34 cellular contexts compared by ENCODE assay signal in the genomic region with DNA sequence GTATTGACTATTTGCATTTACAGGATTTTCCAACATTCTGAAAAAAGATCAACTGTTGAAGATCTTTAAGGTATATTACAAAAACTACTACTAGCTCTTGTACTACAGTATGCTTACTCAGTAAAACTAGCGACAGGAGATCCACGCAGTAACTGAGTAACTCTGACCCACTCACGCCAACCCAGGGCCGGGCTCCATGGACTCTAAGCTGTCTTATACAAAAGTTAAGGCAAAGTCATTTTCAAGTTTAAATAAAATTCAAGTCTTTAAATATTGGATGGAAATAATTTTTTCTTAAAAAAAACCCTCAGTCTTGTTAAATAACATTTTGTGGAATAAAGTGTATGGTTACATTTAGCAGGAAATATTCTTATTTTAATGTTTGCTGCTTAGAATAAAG.
"Had no signal": no experiment of that assay in that cellular context is flagged by ENCODE, and none has a peak within 500 bp of the region (broad histone marks: within the 10 kb centered on the region; RNA-seq: fewer than 3 reads in every experiment).

No MANE protein-coding gene starts in this region.

- H3K4me1 Mint-ChIP-seq: activated B cell treated with CpG ODN at 0.5 μM for 24 hours; activated CD4-positive, alpha-beta T cell treated with anti-CD3 and anti-CD28 coated beads, Interleukin-2, amount 10 ng/mL, durations not matched to agents 7 days and 5 days; activated naive CD4-positive, alpha-beta T cell treated with anti-CD3 and anti-CD28 coated beads, Interleukin-2, amount 10 ng/mL, durations not matched to agents 7 days and 5 days; activated naive CD8-positive, alpha-beta T cell treated with anti-CD3 and anti-CD28 coated beads, Interleukin-2, amount 10 ng/mL, durations not matched to agents 7 days and 5 days; brain; endodermal cell had no signal

- H3K27me3 ChIP-seq: ascending aorta, breast epithelium, cardiac muscle cell, colonic mucosa, dorsolateral prefrontal cortex, foreskin keratinocyte, gastrocnemius medialis had no signal

- H3K27ac Mint-ChIP-seq: activated B cell treated with CpG ODN at 0.5 μM for 24 hours; activated CD4-positive, alpha-beta memory T cell treated with anti-CD3 and anti-CD28 coated beads, Interleukin-2, amount 10 ng/mL, durations not matched to agents 7 days and 5 days; activated naive CD4-positive, alpha-beta T cell treated with anti-CD3 and anti-CD28 coated beads, Interleukin-2, amount 10 ng/mL, durations not matched to agents 7 days and 5 days; activated naive CD8-positive, alpha-beta T cell treated with anti-CD3 and anti-CD28 coated beads, Interleukin-2, amount 10 ng/mL, durations not matched to agents 7 days and 5 days; activated T-cell treated with anti-CD3 and anti-CD28 coated beads, Interleukin-2, amount 50 U/mL, for 24 hours; activated T-cell treated with anti-CD3 and anti-CD28 coated beads, Interleukin-2, amount 50 U/mL, for 72 hours; dendritic cell treated with granulocyte-macrophage colony-stimulating factor and Interleukin-4, amounts not matched to agents 40 ng/mL and 50 ng/mL, for 4 days; T-helper 17 cell; T-helper 2 cell treated with Interferon-gamma antibody and Interleukin-4, amounts not matched to agents 5 μg/mL and 100 μg/mL, for 36 hours had no signal

- H3K27ac ChIP-seq: ascending aorta, breast epithelium, cardiac muscle cell, colonic mucosa, foreskin keratinocyte, gastrocnemius medialis, WERI-Rb-1 had no signal

- H3K36me3 ChIP-seq: breast epithelium, WERI-Rb-1 had no signal

- ATAC-seq: activated CD4-positive, CD25-positive, alpha-beta regulatory T cell treated with anti-CD3 and anti-CD28 coated beads, Interleukin-2, amount 50 U/mL, for 24 hours; activated naive CD4-positive, alpha-beta T cell treated with anti-CD3 and anti-CD28 coated beads, Interleukin-2, amount 50 U/mL, for 72 hours; activated T-cell treated with anti-CD3 and anti-CD28 coated beads, Interleukin-2, amount 50 U/mL, for 72 hours; esophagus mucosa; foreskin keratinocyte; gastrocnemius medialis; T-helper 17 cell had no signal

- H3K9me3 ChIP-seq: ascending aorta, breast epithelium, colonic mucosa, gastrocnemius medialis had no signal

- H3K4me3 Mint-ChIP-seq: activated B cell treated with CpG ODN at 0.5 μM for 24 hours; activated CD4-positive, alpha-beta memory T cell treated with anti-CD3 and anti-CD28 coated beads, Interleukin-2, amount 10 ng/mL, durations not matched to agents 7 days and 5 days; activated CD4-positive, alpha-beta T cell treated with anti-CD3 and anti-CD28 coated beads, Interleukin-2, amount 10 ng/mL, durations not matched to agents 7 days and 5 days; activated naive CD4-positive, alpha-beta T cell treated with anti-CD3 and anti-CD28 coated beads, Interleukin-2, amount 10 ng/mL, durations not matched to agents 7 days and 5 days; activated naive CD8-positive, alpha-beta T cell treated with anti-CD3 and anti-CD28 coated beads, Interleukin-2, amount 10 ng/mL, durations not matched to agents 7 days and 5 days; activated T-cell treated with anti-CD3 and anti-CD28 coated beads, Interleukin-2, amount 50 U/mL, for 24 hours; activated T-cell treated with anti-CD3 and anti-CD28 coated beads, Interleukin-2, amount 50 U/mL, for 72 hours; brain; dendritic cell treated with granulocyte-macrophage colony-stimulating factor and Interleukin-4, amounts not matched to agents 40 ng/mL and 50 ng/mL, for 4 days; endodermal cell; T-helper 17 cell; T-helper 2 cell treated with Interferon-gamma antibody and Interleukin-4, amounts not matched to agents 5 μg/mL and 100 μg/mL, for 36 hours had no signal

- DNase-seq: activated B cell treated with CpG ODN at 0.5 μM for 24 hours; activated CD4-positive, alpha-beta memory T cell treated with anti-CD3 and anti-CD28 coated beads, Interleukin-2, amount 10 ng/mL, durations not matched to agents 7 days and 5 days; activated CD4-positive, alpha-beta T cell treated with anti-CD3 and anti-CD28 coated beads, Interleukin-2, amount 10 ng/mL, durations not matched to agents 7 days and 5 days; activated CD4-positive, alpha-beta T cell treated with anti-CD3 and anti-CD28 coated beads, Interleukin-2, amount 50 U/mL, for 4 hours; activated CD8-positive, alpha-beta memory T cell treated with anti-CD3 and anti-CD28 coated beads, Interleukin-2, amount 50 U/mL, for 48 hours; activated gamma-delta T cell; activated naive CD4-positive, alpha-beta T cell; activated naive CD4-positive, alpha-beta T cell treated with anti-CD3 and anti-CD28 coated beads, Interleukin-2, amount 10 ng/mL, durations not matched to agents 7 days and 5 days; activated naive CD8-positive, alpha-beta T cell treated with anti-CD3 and anti-CD28 coated beads, Interleukin-2, amount 10 ng/mL, durations not matched to agents 7 days and 5 days; activated T-cell treated with anti-CD3 and anti-CD28 coated beads for 4 hours; activated T-cell treated with anti-CD3 and anti-CD28 coated beads, Interleukin-2, amount 50 U/mL, for 24 hours; activated T-cell treated with anti-CD3 and anti-CD28 coated beads, Interleukin-2, amount 50 U/mL, for 72 hours; central memory CD4-positive, alpha-beta T cell; cerebellar nuclear complex; colonic mucosa; effector memory CD4-positive, alpha-beta T cell; endodermal cell; foreskin keratinocyte; gastrocnemius medialis; glutamatergic neuron; T-helper 1 cell; T-helper 17 cell; T1000; WERI-Rb-1 had no signal

- H3K27me3 Mint-ChIP-seq: activated B cell treated with CpG ODN at 0.5 μM for 24 hours; activated CD4-positive, alpha-beta memory T cell treated with anti-CD3 and anti-CD28 coated beads, Interleukin-2, amount 10 ng/mL, durations not matched to agents 7 days and 5 days; activated CD4-positive, alpha-beta T cell treated with anti-CD3 and anti-CD28 coated beads, Interleukin-2, amount 10 ng/mL, durations not matched to agents 7 days and 5 days; activated naive CD4-positive, alpha-beta T cell treated with anti-CD3 and anti-CD28 coated beads, Interleukin-2, amount 10 ng/mL, durations not matched to agents 7 days and 5 days; activated naive CD8-positive, alpha-beta T cell treated with anti-CD3 and anti-CD28 coated beads, Interleukin-2, amount 10 ng/mL, durations not matched to agents 7 days and 5 days; activated T-cell treated with anti-CD3 and anti-CD28 coated beads, Interleukin-2, amount 50 U/mL, for 24 hours; brain; dendritic cell treated with granulocyte-macrophage colony-stimulating factor and Interleukin-4, amounts not matched to agents 40 ng/mL and 50 ng/mL, for 4 days; T-helper 17 cell had no signal

- H3K4me3 ChIP-seq: ascending aorta, breast epithelium, cardiac muscle cell, colonic mucosa, dorsolateral prefrontal cortex, gastrocnemius medialis had no signal

- H3K4me1 ChIP-seq: ascending aorta, breast epithelium, colonic mucosa, foreskin keratinocyte had no signal

- H3K9me3 Mint-ChIP-seq: activated B cell treated with CpG ODN at 0.5 μM for 24 hours; activated CD4-positive, alpha-beta memory T cell treated with anti-CD3 and anti-CD28 coated beads, Interleukin-2, amount 10 ng/mL, durations not matched to agents 7 days and 5 days; activated CD4-positive, alpha-beta T cell treated with anti-CD3 and anti-CD28 coated beads, Interleukin-2, amount 10 ng/mL, durations not matched to agents 7 days and 5 days; activated naive CD4-positive, alpha-beta T cell treated with anti-CD3 and anti-CD28 coated beads, Interleukin-2, amount 10 ng/mL, durations not matched to agents 7 days and 5 days; activated naive CD4-positive, alpha-beta T cell treated with anti-CD3 and anti-CD28 coated beads, Interleukin-2, amount 50 U/mL, for 72 hours; activated naive CD8-positive, alpha-beta T cell treated with anti-CD3 and anti-CD28 coated beads, Interleukin-2, amount 10 ng/mL, durations not matched to agents 7 days and 5 days; activated T-cell treated with anti-CD3 and anti-CD28 coated beads, Interleukin-2, amount 50 U/mL, for 24 hours; activated T-cell treated with anti-CD3 and anti-CD28 coated beads, Interleukin-2, amount 50 U/mL, for 72 hours; brain; dendritic cell treated with granulocyte-macrophage colony-stimulating factor and Interleukin-4, amounts not matched to agents 40 ng/mL and 50 ng/mL, for 4 days; endodermal cell; T-helper 2 cell treated with Interferon-gamma antibody and Interleukin-4, amounts not matched to agents 5 μg/mL and 100 μg/mL, for 36 hours had no signal
